ENCODE assay signal across 16 cellular contexts in genomic region chr1:203031467-203031866, GRCh38. TPM values are rescaled to one million over a fixed set of nuclear protein-coding genes. Genes with fewer than 3 reads are reported as not detected.
A peak's percentile ranks its signal among the peaks of the same experiment; 100 is the strongest.
DNase-seq lines count a peak whose midpoint lies in the region; ATAC-seq and TF ChIP-seq lines count a peak whose summit lies in the region.
"Had no signal": no experiment of that assay in that cellular context is flagged by ENCODE, and none has a peak within 500 bp of the region (broad histone marks: within the 10 kb centered on the region; RNA-seq: fewer than 3 reads in every experiment).

No MANE protein-coding gene starts in this region.

- ATAC-seq in psoas muscle (no peak), HG02938 (IDR thresholded peaks at IDR 0.05; ENCODE audit: unreplicated experiment) (no peak)
- ATAC-seq: A549, esophagus mucosa, natural killer cell had no signal

- no peaks in the 10 kb centered on the region for H3K27me3 ChIP-seq in psoas muscle (ENCODE audit: insufficient read depth in 3 of 3, low read length in 2 of 3)

- TF ChIP-seq CTCF in psoas muscle (IDR thresholded peaks at IDR 0.05): peak; percentile 19

- intact Hi-C loops in psoas muscle (cut with DNase I): no loop called here

- 77 to 79% (median 77%) methylated on average over 6 of the region's 6 CpGs for WGBS in psoas muscle, 3 donors

- no peaks in the 10 kb centered on the region for H3K9me3 ChIP-seq in psoas muscle
- H3K9me3 ChIP-seq: A549 had no signal

- peaks cover 63% of the 10 kb centered on the region for H3K4me1 ChIP-seq in psoas muscle
- H3K4me1 ChIP-seq: A549 had no signal

- no peak overlapping the region for H3K27ac ChIP-seq in psoas muscle
- H3K27ac ChIP-seq: A549 had no signal

- no peak overlapping the region for H3K4me3 ChIP-seq in psoas muscle
- H3K4me3 ChIP-seq: A549 had no signal

- peaks cover 0 to 13% of the 10 kb centered on the region in 2 donors for H3K36me3 ChIP-seq in psoas muscle (ENCODE audit: insufficient read depth in 1 of 2, low read depth in 1 of 2)

- peak; percentile 64 for DNase-seq in NCI-H82 (lab: John Stamatoyannopoulos, UW)
- no peak for DNase-seq in NCI-H82 treated with DMSO at 0.1 percent for 48 hours (lab: John Stamatoyannopoulos, UW; ENCODE audit: unreplicated experiment)
- DNase-seq in NAMALWA (ENCODE audit: low spot score): peak; percentile 26
- peak; percentile 16 for DNase-seq in dermis blood vessel endothelial cell
- no peak for DNase-seq in psoas muscle
- DNase-seq in germinal center (ENCODE audit: low spot score): no peak
- no peak for DNase-seq in T-helper 1 cell
- DNase-seq: activated CD4-positive, CD25-positive, alpha-beta regulatory T cell; islet precursor cell; natural killer cell; NCI-H2171 treated with DMSO at 0.1 percent for 48 hours; SHP77 had no signal

RNA-seq across cellular contexts. Expression of gene PPFIA4, which starts 5.2 kb away (rescaled TPM):
- total RNA-seq in dermis blood vessel endothelial cell: 0.14 and 0.17 TPM in 2 replicates
- 10 to 100 TPM; 29.1 to 99.8 (median 51.5) TPM for total RNA-seq in psoas muscle
- 10 to 100 TPM in 2 of 3 donors, 1 to 10 TPM in 1; 8.3 to 28.3 (median 14.1) TPM for polyA plus RNA-seq in psoas muscle
- polyA plus RNA-seq: IgD-negative memory B cell had no signal

RNA-seq across cellular contexts. Expression of gene TMEM183A, which starts 24.3 kb away (rescaled TPM):
- total RNA-seq in dermis blood vessel endothelial cell: 95.8 and 124 TPM in 2 replicates
- total RNA-seq in psoas muscle: 10 to 100 TPM; 17.1 to 25.6 (median 19.2) TPM
- 10 to 100 TPM; 19.0 to 33.9 (median 29.9) TPM for polyA plus RNA-seq in psoas muscle

RNA-seq across cellular contexts. Expression of gene MYOG, which starts 54.3 kb away (rescaled TPM):
- total RNA-seq in dermis blood vessel endothelial cell (not detected in 2 replicates), psoas muscle (100 to 1,000 TPM in 3 of 4 donors, 10 to 100 TPM in 1; 42.9 to 451 (median 253) TPM)
- 100 to 1,000 TPM in 1 of 3 donors, 10 to 100 TPM in 1, 1 to 10 TPM in 1; 9.7 to 160 (median 59.7) TPM for polyA plus RNA-seq in psoas muscle
- total RNA-seq: esophagus mucosa, natural killer cell had no signal
- polyA plus RNA-seq: A549, IgD-negative memory B cell had no signal

Comparison
In these comparisons a context has a peak if more than half of its experiments do, and no peak if none do; other contexts are left out.
1. DNase-seq: peak in NCI-H82 (single experiment), NAMALWA (single experiment) and dermis blood vessel endothelial cell (single experiment); none in NCI-H82 treated with DMSO at 0.1 percent for 48 hours (single experiment), psoas muscle (0 of 2), germinal center (single experiment) and T-helper 1 cell (0 of 5).
2. RNA of gene PPFIA4, which starts 5.2 kb away (total RNA-seq): 29.1 to 99.8 TPM in psoas muscle; 0.14 to 0.17 TPM in dermis blood vessel endothelial cell; every median in the first group is over 10 times any median in the second.
3. RNA of gene MYOG, which starts 54.3 kb away (total RNA-seq): 42.9 to 451 TPM in psoas muscle; not detected in dermis blood vessel endothelial cell; every median in the first group is over 10 times any median in the second.